Comparison of ENCODE assay signal across 8 cellular contexts in genomic region chr16:9078467-9079429, GRCh38. TPM values are rescaled to one million over a fixed set of nuclear protein-coding genes. Genes with fewer than 3 reads are reported as not detected.
DNase-seq lines count a peak whose midpoint lies in the region; FAIRE-seq and TF ChIP-seq lines count a peak whose summit lies in the region.
"Not testable (repeated sequence)": the region's sequence is repeated elsewhere in the genome, so short reads cannot be mapped to it uniquely, and the experiment has no call there.

No MANE protein-coding gene starts in this region.

- H3K4me1 Mint-ChIP-seq in activated T-helper 1 cell treated with anti-CD3 and anti-CD28 coated beads, Interleukin-12 subunit alpha, Interleukin-12 subunit beta, Interleukin-2, Interleukin-4 antibody, amounts not matched to agents 30 ng/mL and 10 ng/mL and 1 ng/mL, durations not matched to agents 14 hours and 24 hours and 36 hours (ENCODE audit: low read depth) = peaks cover 28% of the 10 kb centered on the region

- not testable (repeated sequence) for TF ChIP-seq POLR2A in H54 (IDR thresholded peaks at IDR 0.05; ENCODE audit: low read depth, low read length); testis (IDR thresholded peaks at IDR 0.05)

- TF ChIP-seq CTCF in testis (IDR thresholded peaks at IDR 0.05) = not testable (repeated sequence)

- H3K27me3 ChIP-seq in testis = not testable (repeated sequence)

- not testable (repeated sequence) for H3K4me3 ChIP-seq in testis

- H3K4me1 ChIP-seq in testis = not testable (repeated sequence)

- H3K9me3 Mint-ChIP-seq in activated T-helper 1 cell treated with anti-CD3 and anti-CD28 coated beads, Interleukin-12 subunit alpha, Interleukin-12 subunit beta, Interleukin-2, Interleukin-4 antibody, amounts not matched to agents 30 ng/mL and 10 ng/mL and 1 ng/mL, durations not matched to agents 14 hours and 24 hours and 36 hours = peaks cover 16% of the 10 kb centered on the region

- peak; percentile 65 for FAIRE-seq in H54 (lab: Jason Lieb, UNC)

- H3K9me3 ChIP-seq in testis = not testable (repeated sequence)

- intact Hi-C loops in activated T-helper 1 cell treated with anti-CD3 and anti-CD28 coated beads, Interleukin-12 subunit alpha, Interleukin-12 subunit beta, Interleukin-2, Interleukin-4 antibody, amounts not matched to agents 30 ng/mL and 10 ng/mL and 1 ng/mL, durations not matched to agents 14 hours and 24 hours and 36 hours (cut with micrococcal nuclease) = loop anchor here (1.0 to 2.0 kb wide), 3 partner anchors 10 to 282 kb away; partner anchors contain the start of genes HAPSTR1, PMM2 and TMEM186
- intact Hi-C loops in testis (cut with DNase I; ENCODE audit: low total_unique reads) = not testable (repeated sequence)

- H3K36me3 ChIP-seq in testis (ENCODE audit: low read depth, missing control alignments) = not testable (repeated sequence)

- peak overlapping the region; percentile 81 for H3K27ac Mint-ChIP-seq in activated T-helper 1 cell treated with anti-CD3 and anti-CD28 coated beads, Interleukin-12 subunit alpha, Interleukin-12 subunit beta, Interleukin-2, Interleukin-4 antibody, amounts not matched to agents 30 ng/mL and 10 ng/mL and 1 ng/mL, durations not matched to agents 14 hours and 24 hours and 36 hours

- H3K4me3 Mint-ChIP-seq in activated T-helper 1 cell treated with anti-CD3 and anti-CD28 coated beads, Interleukin-12 subunit alpha, Interleukin-12 subunit beta, Interleukin-2, Interleukin-4 antibody, amounts not matched to agents 30 ng/mL and 10 ng/mL and 1 ng/mL, durations not matched to agents 14 hours and 24 hours and 36 hours = peak overlapping the region; percentile 24

- DNase-seq in Daoy (ENCODE audit: low read depth) (peak; percentile 69), H54 (ENCODE audit: insufficient read length, low spot score) (peak; percentile 51), LoVo (ENCODE audit: low spot score) (peak; percentile 88), SIG-M5 (lab: John Stamatoyannopoulos, UW) (peak; percentile 95), fibroblast of gingiva (ENCODE audit: low read depth) (peak; percentile 82), medulla oblongata (ENCODE audit: extremely low spot score) (peak; percentile 70), testis (peak; percentile 36)
- DNase-seq in activated T-helper 1 cell treated with anti-CD3 and anti-CD28 coated beads, Interleukin-12 subunit alpha, Interleukin-12 subunit beta, Interleukin-2, Interleukin-4 antibody, amounts not matched to agents 30 ng/mL and 10 ng/mL and 1 ng/mL, durations not matched to agents 14 hours and 24 hours and 36 hours (ENCODE audit: low spot score) = peak; percentile 62

- not testable (repeated sequence) for H3K27me3 Mint-ChIP-seq in activated T-helper 1 cell treated with anti-CD3 and anti-CD28 coated beads, Interleukin-12 subunit alpha, Interleukin-12 subunit beta, Interleukin-2, Interleukin-4 antibody, amounts not matched to agents 30 ng/mL and 10 ng/mL and 1 ng/mL, durations not matched to agents 14 hours and 24 hours and 36 hours (ENCODE audit: insufficient read depth)

- H3K36me3 Mint-ChIP-seq in activated T-helper 1 cell treated with anti-CD3 and anti-CD28 coated beads, Interleukin-12 subunit alpha, Interleukin-12 subunit beta, Interleukin-2, Interleukin-4 antibody, amounts not matched to agents 30 ng/mL and 10 ng/mL and 1 ng/mL, durations not matched to agents 14 hours and 24 hours and 36 hours (ENCODE audit: low read depth) = peaks cover 13% of the 10 kb centered on the region

- WGBS in testis, 2 donors = 76% methylated on average over 8 of the region's 8 CpGs

- H3K27ac ChIP-seq in testis = not testable (repeated sequence)

RNA-seq across cellular contexts. Expression of gene HAPSTR1, which starts 12.7 kb away (rescaled TPM):
- total RNA-seq in Daoy (2014; rRNA removed; shearing (Covaris generic)) = 29.1 and 30.2 TPM in 2 replicates
- 55.2 and 59.1 TPM in 2 replicates for total RNA-seq in activated T-helper 1 cell treated with anti-CD3 and anti-CD28 coated beads, Interleukin-12 subunit alpha, Interleukin-12 subunit beta, Interleukin-2, Interleukin-4 antibody, amounts not matched to agents 30 ng/mL and 10 ng/mL and 1 ng/mL, durations not matched to agents 14 hours and 24 hours and 36 hours
- 10 to 100 TPM; 68.8 to 75.7 TPM for total RNA-seq in testis
- 37.5 TPM for polyA plus RNA-seq in testis (ENCODE audit: insufficient read depth, low read depth, low replicate concordance)

Comparison
In these comparisons a context has a peak if more than half of its experiments do, and no peak if none do; other contexts are left out.
1. DNase-seq: peak in every context shown above with its lines; median percentile 95 in SIG-M5; 88 in LoVo; 82 in fibroblast of gingiva; 70 in medulla oblongata; 69 in Daoy; 62 in activated T-helper 1 cell treated with anti-CD3 and anti-CD28 coated beads, Interleukin-12 subunit alpha, Interleukin-12 subunit beta, Interleukin-2, Interleukin-4 antibody, amounts not matched to agents 30 ng/mL and 10 ng/mL and 1 ng/mL, durations not matched to agents 14 hours and 24 hours and 36 hours; 51 in H54; 36 in testis.